24 cellular contexts compared by ENCODE assay signal in genomic region chr2:98140210-98140609, GRCh38. TPM values are rescaled to one million over a fixed set of nuclear protein-coding genes. Genes with fewer than 3 reads are reported as not detected.
A peak's percentile ranks its signal among the peaks of the same experiment; 100 is the strongest.
DNase-seq lines count a peak whose midpoint lies in the region; ATAC-seq and TF ChIP-seq lines count a peak whose summit lies in the region.
"Had no signal": no experiment of that assay in that cellular context is flagged by ENCODE, and none has a peak within 500 bp of the region (broad histone marks: within the 10 kb centered on the region; RNA-seq: fewer than 3 reads in every experiment).

No MANE protein-coding gene starts in this region.

- H4K5ac ChIP-seq in H9 (ENCODE audit: insufficient read length, low read depth, low read length), result no peak overlapping the region

- no peak overlapping the region for H3K14ac ChIP-seq in H9 (ENCODE audit: insufficient read depth, low read length)

- H2BK15ac ChIP-seq in H9 (ENCODE audit: low read depth, low read length), result no peak overlapping the region

- H3K27ac ChIP-seq in mammary epithelial cell (ENCODE audit: insufficient read depth, low read depth, low read length) (no peak overlapping the region), right cardiac atrium (ENCODE audit: low read length) (no peak overlapping the region), H9 (ENCODE audit: insufficient read length, low read depth, low read length) (no peak overlapping the region)
- H3K27ac ChIP-seq: A549, body of pancreas, KMS-11, upper lobe of left lung, VCaP had no signal

- H3K9me3 ChIP-seq in mammary epithelial cell (replicated peaks; ENCODE audit: insufficient read depth, low read length) (no peaks in the 10 kb centered on the region), right cardiac atrium (ENCODE audit: control insufficient read depth, low read length) (no peaks in the 10 kb centered on the region), H9 (ENCODE audit: control insufficient read depth, low read depth, low read length) (no peaks in the 10 kb centered on the region)
- H3K9me3 ChIP-seq: A549, body of pancreas, upper lobe of left lung had no signal

- intact Hi-C loops in activated naive CD4-positive, alpha-beta T cell treated with anti-CD3 and anti-CD28 coated beads for 36 hours (cut with micrococcal nuclease), result no loop called here
- intact Hi-C loops in mammary epithelial cell (cut with micrococcal nuclease) (loop anchor here (5.0 kb wide), 1 partner anchor 37 kb away; no protein-coding TSS in a partner anchor), right cardiac atrium (cut with DNase I) (no loop called here)

- H3K4me2 ChIP-seq in mammary epithelial cell (ENCODE audit: insufficient read depth, low read depth, low read length) (peak overlapping the region; percentile 56), H9 (ENCODE audit: insufficient read depth, insufficient read length, low read length) (no peak overlapping the region)
- H3K4me2 ChIP-seq: A549, KMS-11 had no signal

- H3K56ac ChIP-seq in H9 (ENCODE audit: insufficient read length, low read depth, low read length), result no peak overlapping the region

- H4K20me1 ChIP-seq in mammary epithelial cell (ENCODE audit: insufficient read depth, low read length), result no peaks in the 10 kb centered on the region
- H4K20me1 ChIP-seq in H9 (ENCODE audit: control insufficient read depth, insufficient read depth, insufficient read length), result no peaks in the 10 kb centered on the region

- no peaks in the 10 kb centered on the region for H3K27me3 ChIP-seq in mammary epithelial cell (ENCODE audit: insufficient read depth, low read length)
- no peaks in the 10 kb centered on the region for H3K27me3 ChIP-seq in right cardiac atrium (ENCODE audit: control insufficient read depth, insufficient read depth)
- H3K27me3 ChIP-seq in H9 (ENCODE audit: insufficient read depth, low read length), result no peaks in the 10 kb centered on the region
- H3K27me3 ChIP-seq: body of pancreas, upper lobe of left lung had no signal

- no peaks in the 10 kb centered on the region for H3K23me2 ChIP-seq in H9 (ENCODE audit: insufficient read length, low read depth, low read length, poor library complexity, severe bottlenecking)

- TF ChIP-seq CTCF in mammary epithelial cell (conservative IDR thresholded peaks at IDR 0.05 in 1 of 2, IDR thresholded peaks at IDR 0.05 in 1 of 2; ENCODE audit: extremely low read depth in 1 of 2, insufficient read depth in 1 of 2, low read depth in 1 of 2, low read length in 2 of 2) (no peak), H9 (conservative IDR thresholded peaks at IDR 0.05) (no peak)

- no peak overlapping the region for H3T11ph ChIP-seq in H9 (ENCODE audit: low read length)

- no peak overlapping the region for H3K18ac ChIP-seq in H9 (ENCODE audit: insufficient read length, low read depth, low read length)

- H3K27ac Mint-ChIP-seq in activated naive CD4-positive, alpha-beta T cell treated with anti-CD3 and anti-CD28 coated beads, Interleukin-2, amount 10 ng/mL, durations not matched to agents 7 days and 5 days, result peak overlapping the region; percentile 3
- no peak overlapping the region for H3K27ac Mint-ChIP-seq in activated naive CD4-positive, alpha-beta T cell treated with anti-CD3 and anti-CD28 coated beads for 36 hours
- peak overlapping the region; percentile 33 for H3K27ac Mint-ChIP-seq in stimulated activated naive B cell treated with anti-CD40 and anti-IgM and Interleukin-4, amounts not matched to agents 10 μg/mL and 1 μg/mL and 100 μg/mL, for 72 hours
- H3K27ac Mint-ChIP-seq in H9, result no peak overlapping the region
- H3K27ac Mint-ChIP-seq: activated CD8-positive, alpha-beta T cell treated with anti-CD3 and anti-CD28 coated beads for 36 hours; activated naive CD8-positive, alpha-beta T cell treated with anti-CD3 and anti-CD28 coated beads for 36 hours; immature natural killer cell; natural killer cell had no signal

- H3K36me3 Mint-ChIP-seq in activated naive CD4-positive, alpha-beta T cell treated with anti-CD3 and anti-CD28 coated beads, Interleukin-2, amount 10 ng/mL, durations not matched to agents 7 days and 5 days, result no peaks in the 10 kb centered on the region
- no peaks in the 10 kb centered on the region for H3K36me3 Mint-ChIP-seq in activated naive CD4-positive, alpha-beta T cell treated with anti-CD3 and anti-CD28 coated beads for 36 hours (ENCODE audit: low read depth)
- H3K36me3 Mint-ChIP-seq in stimulated activated naive B cell treated with anti-CD40 and anti-IgM and Interleukin-4, amounts not matched to agents 10 μg/mL and 1 μg/mL and 100 μg/mL, for 72 hours, result no peaks in the 10 kb centered on the region
- no peaks in the 10 kb centered on the region; a peak in 3 of 7 replicates for H3K36me3 Mint-ChIP-seq in H9 (ENCODE audit: insufficient read depth in 1 of 3, low read depth in 3 of 3)
- H3K36me3 Mint-ChIP-seq: activated naive CD8-positive, alpha-beta T cell treated with anti-CD3 and anti-CD28 coated beads for 36 hours; immature natural killer cell; natural killer cell had no signal

- peak overlapping the region in 1 of 3 experiments; percentile 23 for H3K4me3 ChIP-seq in mammary epithelial cell (replicated peaks in 1 of 3; ENCODE audit: insufficient read depth in 1 of 3, low read depth in 2 of 3, low read length in 3 of 3)
- no peak overlapping the region for H3K4me3 ChIP-seq in right cardiac atrium (ENCODE audit: low read length)
- H3K4me3 ChIP-seq: A549, body of pancreas, upper lobe of left lung had no signal

- no peak overlapping the region for H2BK5ac ChIP-seq in H9 (ENCODE audit: insufficient read length, low read length)

- H3K79me1 ChIP-seq in H9 (ENCODE audit: insufficient read depth, low read depth, low read length, poor library complexity, severe bottlenecking), result no peaks in the 10 kb centered on the region

- BruUV-seq in mammary epithelial cell (replicated peaks; lab: Mats Ljungman, UMichigan), result no TSS peak

- no peak overlapping the region for H2AK5ac ChIP-seq in H9 (ENCODE audit: insufficient read length, low read length)

- no peak overlapping the region for H3K9ac ChIP-seq in mammary epithelial cell (ENCODE audit: insufficient read depth, low read length)
- H3K9ac ChIP-seq in H9 (ENCODE audit: extremely low read depth, insufficient read length, low read length), result no peak overlapping the region
- H3K9ac ChIP-seq: KMS-11 had no signal

- no peak overlapping the region for H2BK20ac ChIP-seq in H9 (ENCODE audit: low read depth, low read length, poor library complexity, severe bottlenecking)

- H2AFZ ChIP-seq in mammary epithelial cell (ENCODE audit: low read depth, low read length) (peak overlapping the region; percentile 93), H9 (ENCODE audit: low read length) (no peak overlapping the region)

- no peak overlapping the region for H2BK12ac ChIP-seq in H9 (ENCODE audit: insufficient read length, low read depth, low read length)

- no peak overlapping the region for H3K23ac ChIP-seq in H9 (ENCODE audit: insufficient read length, low read depth, low read length)

- dilution Hi-C loops in mammary epithelial cell (cut with HindIII; ENCODE audit: low sequenced_read_pairs), result no loop called here

- no peak overlapping the region for H3K4me3 Mint-ChIP-seq in activated naive CD4-positive, alpha-beta T cell treated with anti-CD3 and anti-CD28 coated beads, Interleukin-2, amount 10 ng/mL, durations not matched to agents 7 days and 5 days
- no peak overlapping the region for H3K4me3 Mint-ChIP-seq in activated naive CD4-positive, alpha-beta T cell treated with anti-CD3 and anti-CD28 coated beads for 36 hours
- no peak overlapping the region for H3K4me3 Mint-ChIP-seq in stimulated activated naive B cell treated with anti-CD40 and anti-IgM and Interleukin-4, amounts not matched to agents 10 μg/mL and 1 μg/mL and 100 μg/mL, for 72 hours
- no peak overlapping the region for H3K4me3 Mint-ChIP-seq in H9
- H3K4me3 Mint-ChIP-seq: activated CD8-positive, alpha-beta T cell treated with anti-CD3 and anti-CD28 coated beads for 36 hours; activated naive CD8-positive, alpha-beta T cell treated with anti-CD3 and anti-CD28 coated beads for 36 hours; activated T-cell treated with anti-CD3 and anti-CD28 coated beads, Interleukin-2, amount 50 U/mL, for 4 hours; immature natural killer cell; natural killer cell had no signal

- H3K4me1 ChIP-seq in mammary epithelial cell (ENCODE audit: insufficient read depth, low read length) (peaks cover 5% of the 10 kb centered on the region), right cardiac atrium (ENCODE audit: control insufficient read depth, insufficient read depth, low read length) (no peaks in the 10 kb centered on the region), H9 (ENCODE audit: insufficient read depth, low read length) (no peaks in the 10 kb centered on the region)
- H3K4me1 ChIP-seq: A549, body of pancreas, upper lobe of left lung had no signal

- H3K79me2 ChIP-seq in mammary epithelial cell (ENCODE audit: insufficient read depth, low read length), result no peaks in the 10 kb centered on the region
- H3K79me2 ChIP-seq in H9 (ENCODE audit: insufficient read depth, low read length), result no peaks in the 10 kb centered on the region

- in situ Hi-C loops in mammary epithelial cell (cut with MboI; ENCODE audit: low sequenced_read_pairs in 2 of 2), result no loop called here

- no peak overlapping the region for H3K4ac ChIP-seq in H9 (ENCODE audit: low read depth, low read length)

- H3K9me3 Mint-ChIP-seq in activated naive CD4-positive, alpha-beta T cell treated with anti-CD3 and anti-CD28 coated beads, Interleukin-2, amount 10 ng/mL, durations not matched to agents 7 days and 5 days, result peaks cover 2% of the 10 kb centered on the region
- peaks cover 1% of the 10 kb centered on the region for H3K9me3 Mint-ChIP-seq in activated naive CD4-positive, alpha-beta T cell treated with anti-CD3 and anti-CD28 coated beads for 36 hours
- H3K9me3 Mint-ChIP-seq in stimulated activated naive B cell treated with anti-CD40 and anti-IgM and Interleukin-4, amounts not matched to agents 10 μg/mL and 1 μg/mL and 100 μg/mL, for 72 hours, result peaks cover 0 to 1% of the 10 kb centered on the region in 2 donors
- peaks cover 8 to 20% of the 10 kb centered on the region in 2 experiments; a peak in 4 of 5 replicates for H3K9me3 Mint-ChIP-seq in H9
- H3K9me3 Mint-ChIP-seq: activated CD8-positive, alpha-beta T cell treated with anti-CD3 and anti-CD28 coated beads for 36 hours; activated naive CD8-positive, alpha-beta T cell treated with anti-CD3 and anti-CD28 coated beads for 36 hours; activated T-cell treated with anti-CD3 and anti-CD28 coated beads, Interleukin-2, amount 50 U/mL, for 4 hours; immature natural killer cell; natural killer cell had no signal

- H3K36me3 ChIP-seq in mammary epithelial cell (ENCODE audit: insufficient read depth, low read length), result no peaks in the 10 kb centered on the region
- H3K36me3 ChIP-seq: upper lobe of left lung had no signal

- no peak overlapping the region for H4K91ac ChIP-seq in H9 (ENCODE audit: insufficient read length, low read depth, low read length)

- WGBS in mammary epithelial cell (ENCODE audit: low coverage, missing lambda C conversion rate), result 5% methylated on average over 4 of the region's 5 CpGs
- WGBS in right cardiac atrium, result 28% methylated on average over 5 of the region's 5 CpGs
- no CpG with 5 or more reads among the region's 5 CpGs for WGBS in H9 (ENCODE audit: extremely low coverage, insufficient read length, low lambda C conversion rate)

- CTCF ChIA-PET in activated naive CD4-positive, alpha-beta T cell treated with anti-CD3 and anti-CD28 coated beads, Interleukin-2, amount 10 ng/mL, durations not matched to agents 7 days and 5 days (lab: Charles Lee), result no interaction called here
- CTCF ChIA-PET in activated naive CD4-positive, alpha-beta T cell treated with anti-CD3 and anti-CD28 coated beads for 36 hours (lab: Charles Lee), result no interaction called here
- CTCF ChIA-PET in mammary epithelial cell (lab: Charles Lee; ENCODE audit: low non-redundant PET), result no interaction called here

- no peak overlapping the region for H4K8ac ChIP-seq in H9 (replicated peaks; ENCODE audit: insufficient read length, low read depth, low read length)

- H2BK120ac ChIP-seq in H9 (ENCODE audit: low read depth, low read length, poor library complexity, severe bottlenecking), result no peak overlapping the region

- H3K4me1 Mint-ChIP-seq in activated naive CD4-positive, alpha-beta T cell treated with anti-CD3 and anti-CD28 coated beads, Interleukin-2, amount 10 ng/mL, durations not matched to agents 7 days and 5 days, result no peaks in the 10 kb centered on the region
- peaks cover 11% of the 10 kb centered on the region for H3K4me1 Mint-ChIP-seq in activated naive CD4-positive, alpha-beta T cell treated with anti-CD3 and anti-CD28 coated beads for 36 hours (ENCODE audit: low read depth)
- peaks cover 15 to 19% of the 10 kb centered on the region in 2 donors for H3K4me1 Mint-ChIP-seq in stimulated activated naive B cell treated with anti-CD40 and anti-IgM and Interleukin-4, amounts not matched to agents 10 μg/mL and 1 μg/mL and 100 μg/mL, for 72 hours
- peaks cover 8 to 9% of the 10 kb centered on the region in 2 experiments for H3K4me1 Mint-ChIP-seq in H9
- H3K4me1 Mint-ChIP-seq: immature natural killer cell, natural killer cell had no signal

- H3K27me3 Mint-ChIP-seq in activated naive CD4-positive, alpha-beta T cell treated with anti-CD3 and anti-CD28 coated beads, Interleukin-2, amount 10 ng/mL, durations not matched to agents 7 days and 5 days, result peaks cover 3% of the 10 kb centered on the region
- H3K27me3 Mint-ChIP-seq in activated naive CD4-positive, alpha-beta T cell treated with anti-CD3 and anti-CD28 coated beads for 36 hours (ENCODE audit: low read depth), result peaks cover 2% of the 10 kb centered on the region
- no peaks in the 10 kb centered on the region for H3K27me3 Mint-ChIP-seq in stimulated activated naive B cell treated with anti-CD40 and anti-IgM and Interleukin-4, amounts not matched to agents 10 μg/mL and 1 μg/mL and 100 μg/mL, for 72 hours
- no peaks in the 10 kb centered on the region; the same call in 1 of the 2 replicates for H3K27me3 Mint-ChIP-seq in H9 (ENCODE audit: low read depth)

- peak; percentile 87 to 88 for ATAC-seq in right cardiac atrium
- no peak for ATAC-seq in stimulated activated naive B cell treated with anti-CD40 and anti-IgM and Interleukin-4, amounts not matched to agents 10 μg/mL and 1 μg/mL and 100 μg/mL, for 72 hours (replicated peaks)
- ATAC-seq in GM18511 (IDR thresholded peaks at IDR 0.05; ENCODE audit: unreplicated experiment), result no peak
- ATAC-seq: A549; activated CD8-positive, alpha-beta T cell treated with anti-CD3 and anti-CD28 coated beads for 36 hours; activated T-cell treated with anti-CD3 and anti-CD28 coated beads, Interleukin-2, amount 50 U/mL, for 4 hours; body of pancreas; natural killer cell had no signal

- DNase-seq in activated naive CD4-positive, alpha-beta T cell treated with anti-CD3 and anti-CD28 coated beads, Interleukin-2, amount 10 ng/mL, durations not matched to agents 7 days and 5 days, result no peak
- no peak for DNase-seq in activated naive CD4-positive, alpha-beta T cell treated with anti-CD3 and anti-CD28 coated beads for 36 hours
- DNase-seq in mammary epithelial cell (no peak), right cardiac atrium (peak; percentile 56 to 86 (median 80)), H9 (no peak)
- DNase-seq in stimulated activated naive B cell treated with anti-CD40 and anti-IgM and Interleukin-4, amounts not matched to agents 10 μg/mL and 1 μg/mL and 100 μg/mL, for 72 hours, result no peak
- no peak for DNase-seq in activated CD4-positive, alpha-beta T cell treated with anti-CD3 and anti-CD28 coated beads, Interleukin-2, amount 50 U/mL, for 4 hours
- DNase-seq: activated CD8-positive, alpha-beta T cell treated with anti-CD3 and anti-CD28 coated beads for 36 hours; activated naive CD8-positive, alpha-beta T cell treated with anti-CD3 and anti-CD28 coated beads for 36 hours; activated T-cell treated with anti-CD3 and anti-CD28 coated beads, Interleukin-2, amount 50 U/mL, for 4 hours; body of pancreas; immature natural killer cell; mesenchymal stem cell; natural killer cell; stimulated activated naive CD4-positive, alpha-beta T cell treated with Interleukin-2 at 50 U/mL for 16 hours; T-helper 1 cell; upper lobe of left lung had no signal

RNA-seq across cellular contexts. Expression of gene VWA3B, which starts 53.2 kb away (rescaled TPM):
- under 1 TPM in 1 of 2 experiments, not detected in 1; 0.43 TPM for total RNA-seq in activated naive CD4-positive, alpha-beta T cell treated with anti-CD3 and anti-CD28 coated beads for 36 hours
- total RNA-seq in mammary epithelial cell (under 1 TPM in 1 of 2 donors, not detected in 1; 0.66 TPM), right cardiac atrium (under 1 TPM; 0.15 to 0.29 (median 0.28) TPM), H9 (2021) (not detected in 2 replicates)
- polyA plus RNA-seq in mammary epithelial cell (0.16 TPM), right cardiac atrium (0.23 TPM)
- polyA minus RNA-seq in mammary epithelial cell, result not detected
- total RNA-seq: activated CD8-positive, alpha-beta T cell treated with anti-CD3 and anti-CD28 coated beads for 36 hours; activated naive CD8-positive, alpha-beta T cell treated with anti-CD3 and anti-CD28 coated beads for 36 hours; activated T-cell treated with anti-CD3 and anti-CD28 coated beads, Interleukin-2, amount 50 U/mL, for 4 hours; dermis microvascular lymphatic vessel endothelial cell; epithelial cell of proximal tubule; glomerular endothelial cell; natural killer cell had no signal
- polyA plus RNA-seq: A549, immature natural killer cell had no signal

Comparison
In these comparisons a context has a peak if more than half of its experiments do, and no peak if none do; other contexts are left out.
1. H3K27ac Mint-ChIP-seq: peak in activated naive CD4-positive, alpha-beta T cell treated with anti-CD3 and anti-CD28 coated beads, Interleukin-2, amount 10 ng/mL, durations not matched to agents 7 days and 5 days (single experiment) and stimulated activated naive B cell treated with anti-CD40 and anti-IgM and Interleukin-4, amounts not matched to agents 10 μg/mL and 1 μg/mL and 100 μg/mL, for 72 hours (single experiment); none in activated naive CD4-positive, alpha-beta T cell treated with anti-CD3 and anti-CD28 coated beads for 36 hours (single experiment) and H9 (0 of 3).
2. DNase-seq: peak in right cardiac atrium (3 of 3); none in activated naive CD4-positive, alpha-beta T cell treated with anti-CD3 and anti-CD28 coated beads, Interleukin-2, amount 10 ng/mL, durations not matched to agents 7 days and 5 days (single experiment), activated naive CD4-positive, alpha-beta T cell treated with anti-CD3 and anti-CD28 coated beads for 36 hours (single experiment), mammary epithelial cell (single experiment), stimulated activated naive B cell treated with anti-CD40 and anti-IgM and Interleukin-4, amounts not matched to agents 10 μg/mL and 1 μg/mL and 100 μg/mL, for 72 hours (single experiment), activated CD4-positive, alpha-beta T cell treated with anti-CD3 and anti-CD28 coated beads, Interleukin-2, amount 50 U/mL, for 4 hours (0 of 2) and H9 (single experiment).
3. ATAC-seq: peak in right cardiac atrium (2 of 2); none in stimulated activated naive B cell treated with anti-CD40 and anti-IgM and Interleukin-4, amounts not matched to agents 10 μg/mL and 1 μg/mL and 100 μg/mL, for 72 hours (0 of 2) and GM18511 (single experiment).